8 cellular contexts compared by ENCODE assay signal in genomic region chr21:36141513-36141925, GRCh38. TPM values are rescaled to one million over a fixed set of nuclear protein-coding genes. Genes with fewer than 3 reads are reported as not detected.
DNase-seq lines count a peak whose midpoint lies in the region; ATAC-seq and TF ChIP-seq lines count a peak whose summit lies in the region.

No MANE protein-coding gene starts in this region.

- H3K36me3 Mint-ChIP-seq in osteocyte (ENCODE audit: unreplicated experiment): peaks cover 5% of the 10 kb centered on the region

- no peak overlapping the region for H3K27ac ChIP-seq in gastroesophageal sphincter
- no peak overlapping the region for H3K27ac ChIP-seq in upper lobe of right lung

- H3K4me1 ChIP-seq in gastroesophageal sphincter: peaks cover 0 to 20% (median 7%) of the 10 kb centered on the region in 3 donors
- peaks cover 1% of the 10 kb centered on the region for H3K4me1 ChIP-seq in upper lobe of right lung

- H3K4me3 ChIP-seq in HFF-Myc (replicated peaks; ENCODE audit: low read depth, low read length) (no peak overlapping the region), gastroesophageal sphincter (no peak overlapping the region), upper lobe of right lung (no peak overlapping the region)

- H3K4me1 Mint-ChIP-seq in osteocyte (ENCODE audit: unreplicated experiment): peaks cover 5% of the 10 kb centered on the region

- DNase-seq in G401 (ENCODE audit: low spot score) (peak; percentile 97), HFF-Myc (ENCODE audit: extremely low read depth, low read depth) (peak; percentile 73), NCI-H1105 (lab: John Stamatoyannopoulos, UW) (peak; percentile 97), SK-MEL-5 (ENCODE audit: low read depth, low spot score) (peak; percentile 87), osteocyte (ENCODE audit: extremely low spot score, unreplicated experiment) (no peak), upper lobe of right lung (peak; percentile 87)
- DNase-seq in activated gamma-delta T cell treated with anti-CD3 and anti-CD28 coated beads, Interleukin-2, amount 50 U/mL, for 16 hours (ENCODE audit: low read depth): peak; percentile 78

- 0% methylated on average over 4 of the region's 6 CpGs; no CpG with 5 or more reads in 1 of the 2 donors for WGBS in gastroesophageal sphincter (ENCODE audit: low coverage in 1 of 2), 2 donors

- H3K27me3 ChIP-seq in gastroesophageal sphincter (no peaks in the 10 kb centered on the region), upper lobe of right lung (no peaks in the 10 kb centered on the region)

- H3K9me3 ChIP-seq in gastroesophageal sphincter (no peaks in the 10 kb centered on the region), upper lobe of right lung (no peaks in the 10 kb centered on the region)

- in situ Hi-C loops in G401 (cut with HindIII; ENCODE audit: low sequenced_read_pairs) (no loop called here), SK-MEL-5 (cut with HindIII; ENCODE audit: low pct_unique_long_range_greater_than_20kb, low sequenced_read_pairs) (no loop called here)

- ATAC-seq in gastroesophageal sphincter (peak; percentile 75), upper lobe of right lung (peak; percentile 99)

- intact Hi-C loops in upper lobe of right lung (cut with DNase I): loop anchor here (10.0 kb wide), 1 partner anchor 183 kb away; the partner anchor contains the start of gene MORC3

- H3K27me3 Mint-ChIP-seq in osteocyte (ENCODE audit: unreplicated experiment): no peaks in the 10 kb centered on the region

- TF ChIP-seq POLR2A in gastroesophageal sphincter (IDR thresholded peaks at IDR 0.05): no peak

- H3K4me3 Mint-ChIP-seq in osteocyte (ENCODE audit: unreplicated experiment): no peak overlapping the region

- TF ChIP-seq CTCF in HFF-Myc (IDR thresholded peaks at IDR 0.05; ENCODE audit: low read depth, low read length, missing control alignments): peak; percentile 82
- TF ChIP-seq CTCF in gastroesophageal sphincter (IDR thresholded peaks at IDR 0.05): peak in 3 of 4 experiments; percentile 67 to 80 (median 68)
- peak; percentile 96 for TF ChIP-seq CTCF in osteocyte (IDR thresholded peaks at IDR 0.05)
- peak; percentile 88 for TF ChIP-seq CTCF in upper lobe of right lung (IDR thresholded peaks at IDR 0.05)

- H3K9me3 Mint-ChIP-seq in osteocyte (ENCODE audit: unreplicated experiment): no peaks in the 10 kb centered on the region

- peaks cover 0 to 44% of the 10 kb centered on the region in 2 donors for H3K36me3 ChIP-seq in gastroesophageal sphincter
- H3K36me3 ChIP-seq in upper lobe of right lung: no peaks in the 10 kb centered on the region

- no peak overlapping the region for H3K27ac Mint-ChIP-seq in osteocyte (ENCODE audit: unreplicated experiment)

- no peak for TF ChIP-seq EP300 in gastroesophageal sphincter (IDR thresholded peaks at IDR 0.05)

RNA-seq across cellular contexts. Expression of gene CBR3, which starts 6.6 kb away (rescaled TPM):
- 39.2 and 53.8 TPM in 2 replicates for total RNA-seq in G401 (2014; rRNA removed; shearing (Covaris generic))
- 18.5 and 23.1 TPM in 2 replicates for total RNA-seq in SK-MEL-5 (2014; rRNA removed; shearing (Covaris generic))
- 18.4 and 27.6 TPM in 2 replicates for polyA plus RNA-seq in SK-MEL-5 (2015; cell fraction: cytosol; rRNA removed)
- 4.3 and 13.6 TPM in 2 replicates for polyA plus RNA-seq in SK-MEL-5 (2015; cell fraction: nucleus; rRNA removed)
- total RNA-seq in gastroesophageal sphincter (10 to 100 TPM in 3 of 4 donors, 1 to 10 TPM in 1; 9.6 to 20.9 (median 14.0) TPM), osteocyte (7.5 and 7.9 TPM in 2 replicates), upper lobe of right lung (4.1 TPM)

RNA-seq across cellular contexts. Expression of gene DOP1B, which starts 15.1 kb away (rescaled TPM):
- total RNA-seq in G401 (2014; rRNA removed; shearing (Covaris generic)): 4.0 and 4.1 TPM in 2 replicates
- 3.7 and 7.7 TPM in 2 replicates for total RNA-seq in SK-MEL-5 (2014; rRNA removed; shearing (Covaris generic))
- polyA plus RNA-seq in SK-MEL-5 (2015; cell fraction: cytosol; rRNA removed): 12.6 and 17.7 TPM in 2 replicates
- polyA plus RNA-seq in SK-MEL-5 (2015; cell fraction: nucleus; rRNA removed): 8.2 and 15.1 TPM in 2 replicates
- total RNA-seq in gastroesophageal sphincter (10 to 100 TPM in 2 of 4 donors, 1 to 10 TPM in 2; 7.2 to 12.0 (median 10.4) TPM), osteocyte (14.3 and 16.5 TPM in 2 replicates), upper lobe of right lung (19.0 TPM)
